In the genomic region with DNA sequence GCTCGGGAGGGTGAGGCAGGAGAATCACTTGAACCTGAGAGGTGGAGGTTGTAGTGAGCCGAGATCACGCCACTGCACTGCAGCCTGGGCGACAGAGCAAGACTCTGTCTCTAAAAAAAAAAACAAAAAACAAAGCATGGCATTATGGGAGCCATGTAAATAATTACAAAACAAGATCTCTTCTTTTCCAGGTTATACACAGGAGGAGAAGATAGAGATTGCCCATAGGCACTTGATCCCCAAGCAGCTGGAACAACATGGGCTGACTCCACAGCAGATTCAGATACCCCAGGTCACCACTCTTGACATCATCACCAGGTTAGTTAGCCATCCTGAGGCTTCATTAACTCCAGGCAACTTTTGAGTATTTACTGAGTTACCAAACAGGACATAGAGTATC, we compare ENCODE assay signal across 33 cellular contexts. TPM values are rescaled to one million over a fixed set of nuclear protein-coding genes. Genes with fewer than 3 reads are reported as not detected.
DNase-seq lines count a peak whose midpoint lies in the region; ATAC-seq, FAIRE-seq and TF ChIP-seq lines count a peak whose summit lies in the region.
"Had no signal": no experiment of that assay in that cellular context is flagged by ENCODE, and none has a peak within 500 bp of the region (broad histone marks: within the 10 kb centered on the region; RNA-seq: fewer than 3 reads in every experiment).

No MANE protein-coding gene starts in this region.

- no peaks in the 10 kb centered on the region for H3K27me3 Mint-ChIP-seq in activated naive CD4-positive, alpha-beta T cell treated with anti-CD3 and anti-CD28 coated beads for 36 hours (ENCODE audit: low read depth)
- no peaks in the 10 kb centered on the region for H3K27me3 Mint-ChIP-seq in activated naive CD4-positive, alpha-beta T cell treated with anti-CD3 and anti-CD28 coated beads, Interleukin-2, amount 10 ng/mL, durations not matched to agents 7 days and 5 days
- H3K27me3 Mint-ChIP-seq in astrocyte (ENCODE audit: low read depth, unreplicated experiment) (no peaks in the 10 kb centered on the region), H9 (ENCODE audit: low read depth) (no peaks in the 10 kb centered on the region)
- H3K27me3 Mint-ChIP-seq: memory B cell had no signal

- peak overlapping the region; percentile 65 for H3K27ac Mint-ChIP-seq in activated naive CD4-positive, alpha-beta T cell treated with anti-CD3 and anti-CD28 coated beads for 36 hours
- H3K27ac Mint-ChIP-seq in activated naive CD4-positive, alpha-beta T cell treated with anti-CD3 and anti-CD28 coated beads, Interleukin-2, amount 10 ng/mL, durations not matched to agents 7 days and 5 days: no peak overlapping the region
- peak overlapping the region; percentile 100 for H3K27ac Mint-ChIP-seq in astrocyte (ENCODE audit: unreplicated experiment)
- H3K27ac Mint-ChIP-seq in H9: peak overlapping the region in 1 of 3 experiments; percentile 62; a peak in 1 of 7 replicates
- H3K27ac Mint-ChIP-seq: memory B cell had no signal

- peaks cover 12% of the 10 kb centered on the region for H3K4me1 Mint-ChIP-seq in activated naive CD4-positive, alpha-beta T cell treated with anti-CD3 and anti-CD28 coated beads for 36 hours (ENCODE audit: low read depth)
- H3K4me1 Mint-ChIP-seq in activated naive CD4-positive, alpha-beta T cell treated with anti-CD3 and anti-CD28 coated beads, Interleukin-2, amount 10 ng/mL, durations not matched to agents 7 days and 5 days: peaks cover 4% of the 10 kb centered on the region
- peaks cover 10% of the 10 kb centered on the region for H3K4me1 Mint-ChIP-seq in astrocyte (ENCODE audit: low read depth, unreplicated experiment)
- H3K4me1 Mint-ChIP-seq in H9: no peaks in the 10 kb centered on the region
- H3K4me1 Mint-ChIP-seq: memory B cell, neural crest cell had no signal

- H4K20me1 ChIP-seq in DND-41 (ENCODE audit: insufficient read depth, low read length): no peaks in the 10 kb centered on the region
- H4K20me1 ChIP-seq in astrocyte (ENCODE audit: insufficient read depth, low read length): no peaks in the 10 kb centered on the region
- H4K20me1 ChIP-seq in osteoblast (ENCODE audit: insufficient read depth, low read length): no peaks in the 10 kb centered on the region
- H4K20me1 ChIP-seq in H9 (ENCODE audit: control insufficient read depth, insufficient read depth, insufficient read length): no peaks in the 10 kb centered on the region

- H3K18ac ChIP-seq in H9 (ENCODE audit: insufficient read length, low read depth, low read length): no peak overlapping the region

- H4K91ac ChIP-seq in H9 (ENCODE audit: insufficient read length, low read depth, low read length): no peak overlapping the region

- no peak overlapping the region for H4K5ac ChIP-seq in H9 (ENCODE audit: insufficient read length, low read depth, low read length)

- CTCF ChIA-PET in activated naive CD4-positive, alpha-beta T cell treated with anti-CD3 and anti-CD28 coated beads for 36 hours (lab: Charles Lee): no interaction called here
- CTCF ChIA-PET in activated naive CD4-positive, alpha-beta T cell treated with anti-CD3 and anti-CD28 coated beads, Interleukin-2, amount 10 ng/mL, durations not matched to agents 7 days and 5 days (lab: Charles Lee): no interaction called here

- no peak overlapping the region for H3K9ac ChIP-seq in DND-41 (ENCODE audit: low read depth, low read length)
- no peak overlapping the region for H3K9ac ChIP-seq in astrocyte (ENCODE audit: low read length)
- no peak overlapping the region for H3K9ac ChIP-seq in H9 (ENCODE audit: extremely low read depth, insufficient read length, low read length)
- H3K9ac ChIP-seq: parathyroid adenoma had no signal

- no peak overlapping the region for H2BK120ac ChIP-seq in H9 (ENCODE audit: low read depth, low read length, poor library complexity, severe bottlenecking)

- H3K27ac ChIP-seq in DND-41 (ENCODE audit: low read length) (peak overlapping the region; percentile 64; the same call in 1 of the 2 replicates), astrocyte (ENCODE audit: low read depth, low read length) (no peak overlapping the region), osteoblast (ENCODE audit: low read depth, low read length) (peak overlapping the region; percentile 24), H9 (ENCODE audit: insufficient read length, low read depth, low read length) (no peak overlapping the region)
- H3K27ac ChIP-seq: cardiac muscle cell, colonic mucosa, parathyroid adenoma, SJCRH30, transverse colon, VCaP had no signal

- no peak overlapping the region for H3K4me3 ChIP-seq in DND-41 (ENCODE audit: low read depth in 1 of 2, low read length in 2 of 2)
- H3K4me3 ChIP-seq in astrocyte (ENCODE audit: insufficient read depth, low read depth, low read length): no peak overlapping the region
- no peak overlapping the region for H3K4me3 ChIP-seq in osteoblast (ENCODE audit: insufficient read depth, low read length)
- H3K4me3 ChIP-seq: cardiac muscle cell, colonic mucosa, left lung, SJCRH30, transverse colon had no signal

- H3K9me3 Mint-ChIP-seq in activated naive CD4-positive, alpha-beta T cell treated with anti-CD3 and anti-CD28 coated beads for 36 hours: no peaks in the 10 kb centered on the region
- H3K9me3 Mint-ChIP-seq in activated naive CD4-positive, alpha-beta T cell treated with anti-CD3 and anti-CD28 coated beads, Interleukin-2, amount 10 ng/mL, durations not matched to agents 7 days and 5 days: no peaks in the 10 kb centered on the region
- peaks cover 2% of the 10 kb centered on the region for H3K9me3 Mint-ChIP-seq in astrocyte (ENCODE audit: unreplicated experiment)
- no peaks in the 10 kb centered on the region for H3K9me3 Mint-ChIP-seq in H9
- H3K9me3 Mint-ChIP-seq: memory B cell, neural crest cell had no signal

- DNase-seq in activated naive CD4-positive, alpha-beta T cell treated with anti-CD3 and anti-CD28 coated beads for 36 hours: no peak
- no peak for DNase-seq in activated naive CD4-positive, alpha-beta T cell treated with anti-CD3 and anti-CD28 coated beads, Interleukin-2, amount 10 ng/mL, durations not matched to agents 7 days and 5 days
- no peak for DNase-seq in DND-41
- DNase-seq in astrocyte (ENCODE audit: low read depth): no peak
- DNase-seq in osteoblast (ENCODE audit: insufficient read length, low spot score, missing footprints): peak; percentile 36
- DNase-seq in kidney tubule cell (ENCODE audit: low spot score): no peak
- no peak for DNase-seq in H9
- DNase-seq: activated CD4-positive, alpha-beta T cell treated with anti-CD3 and anti-CD28 coated beads for 4 hours; activated naive CD4-positive, alpha-beta T cell; anterior cingulate cortex; colonic mucosa; COR-L47; DMS79; effector CD8-positive, alpha-beta T cell; GDM1; left lung; NCI-H1092 treated with DMSO at 0.1 percent for 48 hours; NCI-H187; NCI-H82; SJCRH30; small intestine; stimulated activated naive CD4-positive, alpha-beta T cell treated with Interleukin-2 at 50 U/mL for 16 hours; T1000; transverse colon had no signal

- intact Hi-C loops in activated naive CD4-positive, alpha-beta T cell treated with anti-CD3 and anti-CD28 coated beads for 36 hours (cut with micrococcal nuclease): no loop called here

- H3K79me1 ChIP-seq in H9 (ENCODE audit: insufficient read depth, low read depth, low read length, poor library complexity, severe bottlenecking): no peaks in the 10 kb centered on the region

- no peak overlapping the region for H3K4ac ChIP-seq in H9 (ENCODE audit: low read depth, low read length)

- ATAC-seq in DND-41 (ENCODE audit: insufficient read depth, low read depth): no peak
- no peak for ATAC-seq in GM18858 (IDR thresholded peaks at IDR 0.05; ENCODE audit: unreplicated experiment)

- H3T11ph ChIP-seq in H9 (ENCODE audit: low read length): no peak overlapping the region

- no peak overlapping the region for H3K14ac ChIP-seq in H9 (ENCODE audit: insufficient read depth, low read length)

- H3K27me3 ChIP-seq in DND-41 (ENCODE audit: insufficient read depth, low read length, poor library complexity) (no peaks in the 10 kb centered on the region), astrocyte (ENCODE audit: insufficient read depth, low read length) (no peaks in the 10 kb centered on the region), osteoblast (ENCODE audit: insufficient read depth, low read length) (no peaks in the 10 kb centered on the region), H9 (ENCODE audit: insufficient read depth, low read length) (no peaks in the 10 kb centered on the region)
- H3K27me3 ChIP-seq: cardiac muscle cell, colonic mucosa, left lung, SJCRH30, transverse colon had no signal

- H3K36me3 Mint-ChIP-seq in activated naive CD4-positive, alpha-beta T cell treated with anti-CD3 and anti-CD28 coated beads for 36 hours (ENCODE audit: low read depth): peaks cover 37% of the 10 kb centered on the region
- H3K36me3 Mint-ChIP-seq in activated naive CD4-positive, alpha-beta T cell treated with anti-CD3 and anti-CD28 coated beads, Interleukin-2, amount 10 ng/mL, durations not matched to agents 7 days and 5 days: peaks cover 45% of the 10 kb centered on the region
- peaks cover 12% of the 10 kb centered on the region for H3K36me3 Mint-ChIP-seq in astrocyte (ENCODE audit: low read depth, unreplicated experiment)
- H3K36me3 Mint-ChIP-seq in H9 (ENCODE audit: insufficient read depth in 1 of 3, low read depth in 3 of 3): peaks cover 10 to 38% (median 26%) of the 10 kb centered on the region in 3 experiments; a peak in 6 of 7 replicates

- H3K4me1 ChIP-seq in DND-41 (ENCODE audit: insufficient read depth, low read length): peaks cover 14% of the 10 kb centered on the region
- H3K4me1 ChIP-seq in astrocyte (ENCODE audit: insufficient read depth, low read length): no peaks in the 10 kb centered on the region
- H3K4me1 ChIP-seq in osteoblast (ENCODE audit: insufficient read depth, low read length): no peaks in the 10 kb centered on the region
- H3K4me1 ChIP-seq in H9 (ENCODE audit: insufficient read depth, low read length): no peaks in the 10 kb centered on the region
- H3K4me1 ChIP-seq: colonic mucosa, parathyroid adenoma, SJCRH30 had no signal

- TF ChIP-seq CTCF in DND-41 (IDR thresholded peaks at IDR 0.05; ENCODE audit: borderline replicate concordance, extremely low read depth, low read length, poor library complexity, severe bottlenecking) (no peak), astrocyte (IDR thresholded peaks at IDR 0.05; ENCODE audit: insufficient read depth, low read depth, low read length) (no peak), osteoblast (IDR thresholded peaks at IDR 0.05; ENCODE audit: extremely low read depth, low read depth, low read length) (no peak), H9 (conservative IDR thresholded peaks at IDR 0.05) (no peak)

- no peak overlapping the region for H2BK20ac ChIP-seq in H9 (ENCODE audit: low read depth, low read length, poor library complexity, severe bottlenecking)

- no CpG with 5 or more reads among the region's 4 CpGs for WGBS in H9 (ENCODE audit: extremely low coverage, insufficient read length, low lambda C conversion rate)

- H3K4me2 ChIP-seq in DND-41 (ENCODE audit: insufficient read depth, low read length): no peak overlapping the region
- H3K4me2 ChIP-seq in astrocyte (ENCODE audit: low read length): no peak overlapping the region
- H3K4me2 ChIP-seq in osteoblast (ENCODE audit: insufficient read depth, low read length): no peak overlapping the region
- H3K4me2 ChIP-seq in H9 (ENCODE audit: insufficient read depth, insufficient read length, low read length): no peak overlapping the region

- FAIRE-seq in astrocyte (lab: Jason Lieb, UNC): no peak
- FAIRE-seq: small intestine had no signal

- no peak overlapping the region for H2AK5ac ChIP-seq in H9 (ENCODE audit: insufficient read length, low read length)

- no peaks in the 10 kb centered on the region for H3K79me2 ChIP-seq in DND-41 (ENCODE audit: insufficient read depth, low read length)
- H3K79me2 ChIP-seq in astrocyte (ENCODE audit: insufficient read depth, low read length): no peaks in the 10 kb centered on the region
- H3K79me2 ChIP-seq in osteoblast (ENCODE audit: insufficient read depth, low read length): no peaks in the 10 kb centered on the region
- H3K79me2 ChIP-seq in H9 (ENCODE audit: insufficient read depth, low read length): no peaks in the 10 kb centered on the region
- H3K79me2 ChIP-seq: parathyroid adenoma had no signal

- no peaks in the 10 kb centered on the region for H3K23me2 ChIP-seq in H9 (ENCODE audit: insufficient read length, low read depth, low read length, poor library complexity, severe bottlenecking)

- no peak overlapping the region for H3K23ac ChIP-seq in H9 (ENCODE audit: insufficient read length, low read depth, low read length)

- no peak overlapping the region for H3K56ac ChIP-seq in H9 (ENCODE audit: insufficient read length, low read depth, low read length)

- no peak overlapping the region for H2BK15ac ChIP-seq in H9 (ENCODE audit: low read depth, low read length)

- H3K4me3 Mint-ChIP-seq in activated naive CD4-positive, alpha-beta T cell treated with anti-CD3 and anti-CD28 coated beads for 36 hours: no peak overlapping the region
- H3K4me3 Mint-ChIP-seq in activated naive CD4-positive, alpha-beta T cell treated with anti-CD3 and anti-CD28 coated beads, Interleukin-2, amount 10 ng/mL, durations not matched to agents 7 days and 5 days: no peak overlapping the region
- H3K4me3 Mint-ChIP-seq in astrocyte (ENCODE audit: unreplicated experiment) (no peak overlapping the region), H9 (no peak overlapping the region)
- H3K4me3 Mint-ChIP-seq: memory B cell, neural crest cell had no signal

- no peak overlapping the region for H2BK5ac ChIP-seq in H9 (ENCODE audit: insufficient read length, low read length)

- H4K8ac ChIP-seq in H9 (replicated peaks; ENCODE audit: insufficient read length, low read depth, low read length): no peak overlapping the region

- H3K9me3 ChIP-seq in DND-41 (ENCODE audit: insufficient read depth, low read length, severe bottlenecking): no peaks in the 10 kb centered on the region
- H3K9me3 ChIP-seq in astrocyte (ENCODE audit: insufficient read depth, low read depth, low read length): no peaks in the 10 kb centered on the region
- H3K9me3 ChIP-seq in osteoblast (ENCODE audit: low read depth, low read length): no peaks in the 10 kb centered on the region
- H3K9me3 ChIP-seq in H9 (ENCODE audit: control insufficient read depth, low read depth, low read length): no peaks in the 10 kb centered on the region
- H3K9me3 ChIP-seq: colonic mucosa, left lung, SJCRH30, transverse colon had no signal

- H3K36me3 ChIP-seq in DND-41 (ENCODE audit: insufficient read depth, low read length) (peaks cover 80% of the 10 kb centered on the region), astrocyte (ENCODE audit: insufficient read depth, low read length) (peaks cover 17% of the 10 kb centered on the region), osteoblast (ENCODE audit: insufficient read depth, low read length) (peaks cover 63% of the 10 kb centered on the region)
- H3K36me3 ChIP-seq: colonic mucosa had no signal

- no peak overlapping the region for H2BK12ac ChIP-seq in H9 (ENCODE audit: insufficient read length, low read depth, low read length)

- H2AFZ ChIP-seq in DND-41 (ENCODE audit: low read depth, low read length) (no peak overlapping the region), astrocyte (ENCODE audit: low read depth, low read length) (no peak overlapping the region), osteoblast (ENCODE audit: low read length) (no peak overlapping the region), H9 (ENCODE audit: low read length) (no peak overlapping the region)
- H2AFZ ChIP-seq: parathyroid adenoma had no signal

RNA-seq across cellular contexts. Expression of a gene that starts 52.1 kb away (rescaled TPM):
- under 1 TPM; 0.15 to 0.24 TPM for total RNA-seq in activated naive CD4-positive, alpha-beta T cell treated with anti-CD3 and anti-CD28 coated beads for 36 hours
- total RNA-seq in astrocyte: 0.29 and 0.32 TPM in 2 replicates
- total RNA-seq in osteoblast: under 0.01 and 0.29 TPM in 2 replicates
- 0.24 and 0.33 TPM in 2 replicates for total RNA-seq in H9 (2021)
- total RNA-seq: colonic mucosa, glomerular endothelial cell, NCI-H460, RPMI7951 had no signal

RNA-seq across cellular contexts. Expression of a gene that starts 55.4 kb away (rescaled TPM):
- total RNA-seq in activated naive CD4-positive, alpha-beta T cell treated with anti-CD3 and anti-CD28 coated beads for 36 hours: 10 to 100 TPM; 49.9 to 53.9 TPM
- total RNA-seq in astrocyte: 50.5 and 50.7 TPM in 2 replicates
- total RNA-seq in osteoblast: 54.5 and 56.8 TPM in 2 replicates
- 27.8 and 28.2 TPM in 2 replicates for total RNA-seq in H9 (2021)

Comparison
In these comparisons a context has a peak if more than half of its experiments do, and no peak if none do; other contexts are left out.
1. H3K27ac ChIP-seq: peak in DND-41 (single experiment) and osteoblast (single experiment); none in astrocyte (single experiment) and H9 (single experiment).